9 cellular contexts compared by ENCODE assay signal in the genomic region with DNA sequence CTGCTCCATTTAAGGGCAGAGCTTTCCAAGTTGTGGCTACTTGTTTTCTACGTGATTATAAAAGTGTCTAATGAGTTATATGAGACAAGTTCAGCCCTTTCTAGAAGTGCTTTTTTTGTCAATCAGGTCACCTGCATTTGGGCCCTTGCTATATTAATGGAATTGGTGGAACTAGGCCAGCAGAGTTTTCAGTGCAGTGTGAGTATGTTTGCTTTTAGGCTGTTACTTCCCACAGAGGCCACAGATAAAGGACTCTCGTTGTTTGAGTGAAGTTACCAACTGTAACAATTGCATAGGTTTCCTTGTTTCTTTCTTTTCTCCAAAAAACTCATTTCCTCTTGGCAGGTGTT. TPM values are rescaled to one million over a fixed set of nuclear protein-coding genes. Genes with fewer than 3 reads are reported as not detected.
DNase-seq lines count a peak whose midpoint lies in the region; ATAC-seq and TF ChIP-seq lines count a peak whose summit lies in the region.
"Had no signal": no experiment of that assay in that cellular context is flagged by ENCODE, and none has a peak within 500 bp of the region (broad histone marks: within the 10 kb centered on the region; RNA-seq: fewer than 3 reads in every experiment).

No MANE protein-coding gene starts in this region.

- H3K27ac Mint-ChIP-seq in stimulated activated naive CD8-positive, alpha-beta T cell treated with anti-CD3 and anti-CD28 coated beads, Interleukin-15, Interleukin-2, amounts not matched to agents 100 ng/mL and 50 ng/mL, for 24 hours: peak overlapping the region; percentile 99
- H3K27ac Mint-ChIP-seq in activated T-helper 17 cell treated with anti-CD3 and anti-CD28 coated beads, Interleukin-2, amount 50 U/mL, for 72 hours: peak overlapping the region; percentile 99
- peak overlapping the region; percentile 57 for H3K27ac Mint-ChIP-seq in mesothelial cell of epicardium

- TF ChIP-seq POLR2A in vagina (IDR thresholded peaks at IDR 0.05): no peak

- H3K36me3 ChIP-seq in vagina (no peaks in the 10 kb centered on the region), brain microvascular endothelial cell (replicated peaks) (no peaks in the 10 kb centered on the region)

- H3K36me3 Mint-ChIP-seq in stimulated activated naive CD8-positive, alpha-beta T cell treated with anti-CD3 and anti-CD28 coated beads, Interleukin-15, Interleukin-2, amounts not matched to agents 100 ng/mL and 50 ng/mL, for 24 hours (ENCODE audit: low read depth): peaks cover 44% of the 10 kb centered on the region
- H3K36me3 Mint-ChIP-seq in activated T-helper 17 cell treated with anti-CD3 and anti-CD28 coated beads, Interleukin-2, amount 50 U/mL, for 72 hours (ENCODE audit: low read depth): peaks cover 95% of the 10 kb centered on the region
- peaks cover 2% of the 10 kb centered on the region for H3K36me3 Mint-ChIP-seq in mesothelial cell of epicardium

- H3K9me3 ChIP-seq in vagina: no peaks in the 10 kb centered on the region

- no peaks in the 10 kb centered on the region for H3K27me3 ChIP-seq in vagina
- no peaks in the 10 kb centered on the region for H3K27me3 ChIP-seq in brain microvascular endothelial cell (replicated peaks)

- H3K4me3 ChIP-seq in vagina (no peak overlapping the region), brain microvascular endothelial cell (ENCODE audit: low read depth, low read length) (no peak overlapping the region)

- in situ Hi-C loops in brain microvascular endothelial cell (cut with HindIII; ENCODE audit: low pct_ligation_motif_present, low sequenced_read_pairs): no loop called here

- intact Hi-C loops in vagina (cut with DNase I): no loop called here

- peak overlapping the region; percentile 86 for H3K4me3 Mint-ChIP-seq in stimulated activated naive CD8-positive, alpha-beta T cell treated with anti-CD3 and anti-CD28 coated beads, Interleukin-15, Interleukin-2, amounts not matched to agents 100 ng/mL and 50 ng/mL, for 24 hours
- H3K4me3 Mint-ChIP-seq in activated T-helper 17 cell treated with anti-CD3 and anti-CD28 coated beads, Interleukin-2, amount 50 U/mL, for 72 hours: peak overlapping the region; percentile 91
- no peak overlapping the region for H3K4me3 Mint-ChIP-seq in mesothelial cell of epicardium

- peaks cover 98% of the 10 kb centered on the region for H3K4me1 Mint-ChIP-seq in stimulated activated naive CD8-positive, alpha-beta T cell treated with anti-CD3 and anti-CD28 coated beads, Interleukin-15, Interleukin-2, amounts not matched to agents 100 ng/mL and 50 ng/mL, for 24 hours (ENCODE audit: low read depth)
- peaks cover 62% of the 10 kb centered on the region for H3K4me1 Mint-ChIP-seq in activated T-helper 17 cell treated with anti-CD3 and anti-CD28 coated beads, Interleukin-2, amount 50 U/mL, for 72 hours
- H3K4me1 Mint-ChIP-seq in mesothelial cell of epicardium: peaks cover 22% of the 10 kb centered on the region

- H3K27ac ChIP-seq in vagina: peak overlapping the region; percentile 77
- no peak overlapping the region for H3K27ac ChIP-seq in brain microvascular endothelial cell

- H3K9me3 Mint-ChIP-seq in stimulated activated naive CD8-positive, alpha-beta T cell treated with anti-CD3 and anti-CD28 coated beads, Interleukin-15, Interleukin-2, amounts not matched to agents 100 ng/mL and 50 ng/mL, for 24 hours: no peaks in the 10 kb centered on the region
- no peaks in the 10 kb centered on the region for H3K9me3 Mint-ChIP-seq in activated T-helper 17 cell treated with anti-CD3 and anti-CD28 coated beads, Interleukin-2, amount 50 U/mL, for 72 hours
- no peaks in the 10 kb centered on the region for H3K9me3 Mint-ChIP-seq in mesothelial cell of epicardium

- H3K27me3 Mint-ChIP-seq in stimulated activated naive CD8-positive, alpha-beta T cell treated with anti-CD3 and anti-CD28 coated beads, Interleukin-15, Interleukin-2, amounts not matched to agents 100 ng/mL and 50 ng/mL, for 24 hours: no peaks in the 10 kb centered on the region
- no peaks in the 10 kb centered on the region for H3K27me3 Mint-ChIP-seq in activated T-helper 17 cell treated with anti-CD3 and anti-CD28 coated beads, Interleukin-2, amount 50 U/mL, for 72 hours
- no peaks in the 10 kb centered on the region for H3K27me3 Mint-ChIP-seq in mesothelial cell of epicardium (ENCODE audit: low read depth)

- no peak for DNase-seq in stimulated activated naive CD8-positive, alpha-beta T cell treated with anti-CD3 and anti-CD28 coated beads, Interleukin-15, Interleukin-2, amounts not matched to agents 100 U/mL and 50 U/mL, for 24 hours
- DNase-seq in mesothelial cell of epicardium (ENCODE audit: low spot score in 2 of 2, unreplicated experiment in 2 of 2): no peak
- DNase-seq in vagina (ENCODE audit: extremely low spot score in 2 of 2): no peak
- no peak for DNase-seq in brain microvascular endothelial cell
- DNase-seq in GF-D8 (lab: John Stamatoyannopoulos, UW): no peak
- no peak for DNase-seq in NCI-H1436 treated with DMSO at 0.1 percent for 48 hours (lab: John Stamatoyannopoulos, UW)
- DNase-seq: DMS53 had no signal

- TF ChIP-seq CTCF in mesothelial cell of epicardium (IDR thresholded peaks at IDR 0.05; ENCODE audit: unreplicated experiment) (no peak), vagina (IDR thresholded peaks at IDR 0.05) (no peak), brain microvascular endothelial cell (IDR thresholded peaks at IDR 0.05; ENCODE audit: low read depth, low read length, missing control alignments) (no peak)

- no peak for ATAC-seq in stimulated activated naive CD8-positive, alpha-beta T cell treated with anti-CD3 and anti-CD28 coated beads, Interleukin-15, Interleukin-2, amounts not matched to agents 100 U/mL and 50 U/mL, for 24 hours
- no peak for ATAC-seq in activated T-helper 17 cell treated with anti-CD3 and anti-CD28 coated beads, Interleukin-2, amount 50 U/mL, for 72 hours (replicated peaks)

- peaks cover 87% of the 10 kb centered on the region for H3K4me1 ChIP-seq in vagina

RNA-seq across cellular contexts. Expression of a gene that starts 10.9 kb away (rescaled TPM):
- 100 to 1,000 TPM; 219 to 280 TPM for total RNA-seq in activated T-helper 17 cell treated with anti-CD3 and anti-CD28 coated beads, Interleukin-2, amount 50 U/mL, for 72 hours
- total RNA-seq in mesothelial cell of epicardium (10.9 to 12.4 TPM (median 12.0 TPM) in 3 replicates), vagina (24.8 TPM)
